In the genomic region with DNA sequence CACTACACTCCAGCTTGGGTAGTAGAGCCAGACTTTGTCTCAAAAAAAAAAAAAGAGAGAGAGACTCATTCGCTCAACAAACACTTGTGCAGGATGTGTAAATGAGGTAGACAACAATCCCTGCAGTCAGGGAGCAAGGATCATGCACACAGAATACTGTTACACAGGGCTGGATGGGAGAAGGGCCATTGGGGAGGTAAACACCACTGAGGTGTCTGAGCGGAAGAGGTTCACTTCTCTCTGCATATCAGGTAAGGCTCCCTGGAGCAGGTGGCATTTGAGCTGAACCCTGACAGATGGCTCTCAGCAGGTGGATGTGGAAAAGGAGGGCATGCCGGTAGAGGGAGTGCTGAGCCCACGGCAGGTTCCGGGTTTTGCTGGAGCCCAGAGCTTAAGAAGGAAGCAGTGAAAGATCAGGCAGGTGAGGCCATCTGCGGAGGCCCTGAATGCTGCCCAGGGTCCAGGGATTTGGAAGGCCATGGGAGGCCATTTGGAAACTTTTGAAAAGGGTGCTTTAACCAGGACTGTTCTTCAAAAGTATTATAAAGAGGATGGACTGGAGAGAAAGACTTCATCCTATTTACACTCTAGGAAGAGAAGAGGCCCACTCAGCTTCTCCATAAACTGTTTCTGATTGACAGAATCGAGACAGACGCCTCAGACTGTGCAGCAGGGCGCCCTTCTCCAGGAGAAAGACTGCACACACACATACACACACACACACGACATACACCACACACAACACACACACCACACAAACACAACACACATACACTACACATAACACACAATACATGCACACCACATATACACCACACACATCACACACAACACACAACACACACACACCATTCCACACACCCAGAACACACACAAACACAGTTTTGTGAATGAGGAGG, we compare ENCODE assay signal across 9 cellular contexts.
DNase-seq lines count a peak whose midpoint lies in the region; ATAC-seq and TF ChIP-seq lines count a peak whose summit lies in the region.
"Had no signal": no experiment of that assay in that cellular context is flagged by ENCODE, and none has a peak within 500 bp of the region (broad histone marks: within the 10 kb centered on the region; RNA-seq: fewer than 3 reads in every experiment).

No MANE protein-coding gene starts in this region.

- H3K4me1 Mint-ChIP-seq in chondrocyte (ENCODE audit: low read depth) (no peaks in the 10 kb centered on the region), neural crest cell (peaks cover 4% of the 10 kb centered on the region)

- H3K4me3 Mint-ChIP-seq in chondrocyte (ENCODE audit: unreplicated experiment) (no peak overlapping the region), neural crest cell (no peak overlapping the region)
- H3K4me3 Mint-ChIP-seq: activated naive CD4-positive, alpha-beta T cell treated with anti-CD3 and anti-CD28 coated beads, Interleukin-2, amount 50 U/mL, for 24 hours had no signal

- H3K27me3 Mint-ChIP-seq in chondrocyte (ENCODE audit: low read depth) = peaks cover 26% of the 10 kb centered on the region
- H3K27me3 Mint-ChIP-seq in neural crest cell (ENCODE audit: low read depth) = peaks cover 18% of the 10 kb centered on the region
- H3K27me3 Mint-ChIP-seq: activated naive CD4-positive, alpha-beta T cell treated with anti-CD3 and anti-CD28 coated beads, Interleukin-2, amount 50 U/mL, for 24 hours had no signal

- TF ChIP-seq CTCF in cardiac muscle cell (IDR thresholded peaks at IDR 0.05; ENCODE audit: low read depth, low read length) = peak; percentile 44
- no peak for TF ChIP-seq CTCF in NB4 (IDR thresholded peaks at IDR 0.05; ENCODE audit: low read depth, low read length)
- TF ChIP-seq CTCF in chondrocyte (IDR thresholded peaks at IDR 0.05) = peak; percentile 59
- TF ChIP-seq CTCF in neural crest cell (conservative IDR thresholded peaks at IDR 0.05) = peak; percentile 43

- no peaks in the 10 kb centered on the region for H3K36me3 ChIP-seq in cardiac muscle cell

- H3K36me3 Mint-ChIP-seq in chondrocyte (ENCODE audit: low read depth) (no peaks in the 10 kb centered on the region), neural crest cell (ENCODE audit: low read depth) (no peaks in the 10 kb centered on the region)
- H3K36me3 Mint-ChIP-seq: activated naive CD4-positive, alpha-beta T cell treated with anti-CD3 and anti-CD28 coated beads, Interleukin-2, amount 50 U/mL, for 24 hours had no signal

- no peaks in the 10 kb centered on the region for H3K27me3 ChIP-seq in cardiac muscle cell

- no peak overlapping the region for H3K27ac ChIP-seq in cardiac muscle cell

- no peak overlapping the region for H3K27ac Mint-ChIP-seq in chondrocyte (ENCODE audit: unreplicated experiment)
- H3K27ac Mint-ChIP-seq in neural crest cell (ENCODE audit: unreplicated experiment) = no peak overlapping the region
- H3K27ac Mint-ChIP-seq: activated naive CD4-positive, alpha-beta T cell treated with anti-CD3 and anti-CD28 coated beads, Interleukin-2, amount 50 U/mL, for 24 hours had no signal

- intact Hi-C loops in cardiac septum (cut with DNase I) = no loop called here

- H3K4me3 ChIP-seq in cardiac muscle cell (no peak overlapping the region), NB4 (ENCODE audit: low read depth, low read length) (no peak overlapping the region)

- H3K9me3 ChIP-seq in cardiac muscle cell (ENCODE audit: low read depth) = no peaks in the 10 kb centered on the region

- TF ChIP-seq POLR2A in NB4 (IDR thresholded peaks at IDR 0.05; ENCODE audit: extremely low read depth, insufficient read length) = no peak

- H3K4me1 ChIP-seq in cardiac muscle cell (ENCODE audit: low read depth) = peaks cover 20% of the 10 kb centered on the region

- no peaks in the 10 kb centered on the region for H3K9me3 Mint-ChIP-seq in chondrocyte (ENCODE audit: low read depth)
- H3K9me3 Mint-ChIP-seq in neural crest cell = peaks cover 5% of the 10 kb centered on the region
- H3K9me3 Mint-ChIP-seq: activated naive CD4-positive, alpha-beta T cell treated with anti-CD3 and anti-CD28 coated beads, Interleukin-2, amount 50 U/mL, for 24 hours had no signal

- ATAC-seq in HG02610 (IDR thresholded peaks at IDR 0.05; ENCODE audit: unreplicated experiment) (no peak), GM21367 (IDR thresholded peaks at IDR 0.05; ENCODE audit: unreplicated experiment) (no peak)

- DNase-seq in cardiac muscle cell (ENCODE audit: low read depth in 1 of 2, low spot score in 1 of 2) (peak; percentile 29 to 51), cardiac septum (ENCODE audit: low spot score) (no peak), NB4 (ENCODE audit: low read depth) (peak; percentile 54), SK-N-DZ (ENCODE audit: low spot score) (peak; percentile 67), chondrocyte (ENCODE audit: low spot score) (no peak), neural crest cell (ENCODE audit: low read depth, low spot score) (no peak)

Comparison
In these comparisons a context has a peak if more than half of its experiments do, and no peak if none do; other contexts are left out.
1. DNase-seq: peak in cardiac muscle cell (2 of 2), NB4 (single experiment) and SK-N-DZ (single experiment); none in cardiac septum (single experiment), chondrocyte (single experiment) and neural crest cell (single experiment).